In the genomic region with DNA sequence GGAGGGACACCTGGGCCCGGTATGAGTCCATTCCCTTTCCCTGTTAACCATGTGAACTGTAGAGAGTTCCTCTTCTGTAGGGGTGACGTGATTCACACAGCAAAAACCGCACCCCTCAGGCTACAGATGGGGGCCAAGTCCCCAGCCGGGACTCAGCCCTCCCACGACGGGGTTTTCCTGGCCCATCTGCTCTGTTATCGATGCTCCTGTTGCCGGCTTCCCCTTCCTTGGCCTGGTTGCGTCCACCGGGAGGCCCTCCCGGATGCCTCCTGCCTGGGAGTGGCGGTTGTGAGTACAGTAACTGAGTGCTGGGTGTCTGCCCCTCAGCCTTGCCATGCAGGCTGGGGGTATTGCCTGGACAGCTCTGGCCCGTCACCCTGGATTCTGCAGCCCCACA, we compare ENCODE assay signal across 1 cellular context.
TF ChIP-seq lines count a peak whose summit lies in the region.

No MANE protein-coding gene starts in this region.

TF ChIP-seq in IMR-90, 13 proteins besides CTCF, POLR2A, EP300 and RAD21 (continued from another document):
- TF ChIP-seq, protein P1, sequence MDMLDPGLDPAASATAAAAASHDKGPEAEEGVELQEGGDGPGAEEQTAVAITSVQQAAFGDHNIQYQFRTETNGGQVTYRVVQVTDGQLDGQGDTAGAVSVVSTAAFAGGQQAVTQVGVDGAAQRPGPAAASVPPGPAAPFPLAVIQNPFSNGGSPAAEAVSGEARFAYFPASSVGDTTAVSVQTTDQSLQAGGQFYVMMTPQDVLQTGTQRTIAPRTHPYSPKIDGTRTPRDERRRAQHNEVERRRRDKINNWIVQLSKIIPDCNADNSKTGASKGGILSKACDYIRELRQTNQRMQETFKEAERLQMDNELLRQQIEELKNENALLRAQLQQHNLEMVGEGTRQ (IDR thresholded peaks at IDR 0.05; ENCODE audit: low read depth, low read length), result no peak
- TF ChIP-seq SMC3 (IDR thresholded peaks at IDR 0.05; ENCODE audit: low read depth, low read length) (no peak), RFX5 (IDR thresholded peaks at IDR 0.05; ENCODE audit: low read depth, low read length) (no peak), BHLHE40 (IDR thresholded peaks at IDR 0.05; ENCODE audit: low read depth, low read length) (no peak), MAFK (IDR thresholded peaks at IDR 0.05; ENCODE audit: low read depth, low read length) (no peak), MXI1 (IDR thresholded peaks at IDR 0.05; ENCODE audit: borderline replicate concordance, low read depth, low read length) (no peak), CEBPB (IDR thresholded peaks at IDR 0.05; ENCODE audit: low read depth, low read length) (no peak), FOS (IDR thresholded peaks at IDR 0.05; ENCODE audit: low read depth, low read length) (no peak), MAZ (IDR thresholded peaks at IDR 0.05; ENCODE audit: borderline replicate concordance, low read depth, low read length) (no peak)
